Comparison of ENCODE assay signal across 23 cellular contexts in the genomic region with DNA sequence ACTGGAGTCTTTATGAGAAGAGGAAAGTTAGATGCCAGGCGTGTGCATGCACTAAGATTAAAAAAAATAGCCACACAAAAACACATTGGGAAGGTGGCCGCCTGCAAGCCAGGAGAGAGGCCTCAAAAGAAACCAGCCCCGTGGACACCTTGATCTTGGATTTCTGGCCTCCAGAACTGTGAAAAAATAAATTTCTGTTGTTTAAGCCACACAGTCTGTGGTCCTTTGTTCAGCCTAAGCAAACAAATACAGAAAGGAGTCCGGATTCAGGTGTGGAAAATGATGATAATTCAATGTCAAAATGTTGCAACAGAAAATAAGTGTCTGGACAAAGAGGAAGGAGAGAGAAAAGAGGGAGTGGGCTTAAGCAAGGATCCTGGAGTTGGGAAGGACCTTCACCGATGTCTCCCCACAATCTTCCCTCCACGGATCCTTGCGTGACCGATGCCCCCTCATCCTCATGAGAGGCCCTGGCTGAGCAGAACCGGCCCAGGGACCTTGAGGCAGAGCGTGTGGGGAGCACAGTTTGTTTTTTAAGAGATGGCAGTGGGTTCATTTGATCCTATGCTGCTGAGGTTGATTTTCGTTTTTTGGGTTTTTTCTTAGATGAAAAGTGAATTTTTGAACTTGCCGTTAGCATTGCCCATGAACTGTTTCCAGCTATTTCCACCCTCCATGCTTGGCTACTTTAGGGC.
"Had no signal": no experiment of that assay in that cellular context is flagged by ENCODE, and none has a peak within 500 bp of the region (broad histone marks: within the 10 kb centered on the region; RNA-seq: fewer than 3 reads in every experiment).

No MANE protein-coding gene starts in this region.

- H3K4me2 ChIP-seq: hepatocyte had no signal

- FAIRE-seq: endometrium, endothelial cell of umbilical vein, frontal cortex had no signal

- H3K4me1 ChIP-seq: colonic mucosa, esophagus muscularis mucosa, foreskin keratinocyte, gastroesophageal sphincter, heart left ventricle, left lung, lower lobe of right lung had no signal

- H3K27ac Mint-ChIP-seq: dendritic cell treated with granulocyte-macrophage colony-stimulating factor and Interleukin-4, amounts not matched to agents 40 ng/mL and 50 ng/mL, for 4 days; effector memory CD8-positive, alpha-beta T cell; endodermal cell; immature natural killer cell; mesothelial cell of epicardium had no signal

- H3K36me3 ChIP-seq: colonic mucosa, esophagus muscularis mucosa, gastroesophageal sphincter, heart left ventricle, left lung, lower lobe of right lung had no signal

- H3K27me3 Mint-ChIP-seq: dendritic cell treated with granulocyte-macrophage colony-stimulating factor and Interleukin-4, amounts not matched to agents 40 ng/mL and 50 ng/mL, for 4 days had no signal

- H3K79me2 ChIP-seq: hepatocyte had no signal

- H3K4me3 ChIP-seq: colonic mucosa, esophagus muscularis mucosa, gastroesophageal sphincter, heart left ventricle, hepatocyte, left lung, lower lobe of right lung, mucosa of descending colon had no signal

- H3K4me1 Mint-ChIP-seq: immature natural killer cell had no signal

- DNase-seq: colonic mucosa; cortex of kidney; effector CD8-positive, alpha-beta T cell; effector memory CD8-positive, alpha-beta T cell; foreskin keratinocyte; heart left ventricle; hypothalamus; immature natural killer cell; left cardiac atrium; left lung; left ventricle myocardium superior; lower lobe of right lung; mesenchymal stem cell; mucosa of descending colon had no signal

- H3K27me3 ChIP-seq: colonic mucosa, esophagus muscularis mucosa, gastroesophageal sphincter, heart left ventricle, hepatocyte, left lung had no signal

- H2AFZ ChIP-seq: hepatocyte had no signal

- ATAC-seq: effector memory CD8-positive, alpha-beta T cell; foreskin keratinocyte; gastroesophageal sphincter; heart left ventricle; left cardiac atrium; left lung; left ventricle myocardium superior; lower lobe of right lung; mucosa of descending colon had no signal

- H3K27ac ChIP-seq: colonic mucosa, esophagus muscularis mucosa, foreskin keratinocyte, gastroesophageal sphincter, heart left ventricle, hepatocyte, left lung, lower lobe of right lung had no signal

- H3K9me3 ChIP-seq: colonic mucosa, gastroesophageal sphincter, lower lobe of right lung, mucosa of descending colon had no signal

- H3K36me3 Mint-ChIP-seq: immature natural killer cell, mesothelial cell of epicardium had no signal

- H3K4me3 Mint-ChIP-seq: dendritic cell treated with granulocyte-macrophage colony-stimulating factor and Interleukin-4, amounts not matched to agents 40 ng/mL and 50 ng/mL, for 4 days; effector memory CD8-positive, alpha-beta T cell; endodermal cell; immature natural killer cell; mesothelial cell of epicardium had no signal

- H3K9me3 Mint-ChIP-seq: immature natural killer cell had no signal
